ENCODE assay signal across 21 cellular contexts in the genomic region with DNA sequence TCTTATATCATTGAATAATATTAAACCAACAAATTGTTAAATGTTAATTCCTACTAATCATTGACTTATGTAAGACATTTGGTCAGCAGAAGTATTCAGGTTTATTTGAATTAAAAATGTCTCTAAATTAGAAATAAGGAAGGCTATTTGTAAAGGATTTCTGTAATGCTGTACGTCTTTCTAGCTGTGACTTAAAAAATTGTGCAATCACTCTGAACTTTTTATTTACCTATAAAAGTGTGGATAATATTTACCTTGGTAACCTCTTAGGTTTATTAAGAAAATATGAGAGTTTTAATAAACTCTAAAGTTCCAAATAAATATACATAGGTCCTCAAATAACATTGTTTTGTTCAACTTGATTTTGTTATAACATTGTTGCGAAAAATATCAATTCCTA.
"Had no signal": no experiment of that assay in that cellular context is flagged by ENCODE, and none has a peak within 500 bp of the region (broad histone marks: within the 10 kb centered on the region; RNA-seq: fewer than 3 reads in every experiment).

No MANE protein-coding gene starts in this region.

- H3K9ac ChIP-seq: KMS-11, SK-N-SH had no signal

- H3K4me2 ChIP-seq: KMS-11, SK-N-SH had no signal

- DNase-seq: Kasumi-1, MV-4-11, NCI-H1048, NCI-H1105, NCI-H1417 treated with DMSO at 0.1 percent for 48 hours, NCI-H146, NCI-H1694 treated with DMSO at 0.1 percent for 48 hours, NCI-H1930, NCI-H2081, NCI-H2107, NCI-H2227 treated with DMSO at 0.1 percent for 48 hours, NCI-H524, NCI-H526 treated with DMSO at 0.1 percent for 48 hours, NCI-H748 treated with DMSO at 0.1 percent for 48 hours, SHP77, SK-N-SH, SW 1271, T-cell had no signal

- H3K27ac ChIP-seq: HL-60, KMS-11, RWPE1 had no signal

- H3K9me3 ChIP-seq: SK-N-SH had no signal

- ATAC-seq: T-cell had no signal
